ENCODE assay signal across 1 cellular context in genomic region chrX:109872021-109872730, GRCh38.
A peak's percentile ranks its signal among the peaks of the same experiment; 100 is the strongest.
TF ChIP-seq lines count a peak whose summit lies in the region.

No MANE protein-coding gene starts in this region.

TF ChIP-seq in HepG2, 621 proteins besides CTCF, POLR2A, EP300 and RAD21 (continued from another document and continues in another):
- no peak for TF ChIP-seq ARID4A (CRISPR knock-in tag; IDR thresholded peaks at IDR 0.05; ENCODE audit: borderline replicate concordance)
- TF ChIP-seq ZNF136 (CRISPR knock-in tag; IDR thresholded peaks at IDR 0.05; ENCODE audit: low read depth) = no peak
- TF ChIP-seq GPN1 (CRISPR knock-in tag; IDR thresholded peaks at IDR 0.05; ENCODE audit: borderline replicate concordance) = no peak
- no peak for TF ChIP-seq CHD2 (IDR thresholded peaks at IDR 0.05; ENCODE audit: low read depth, low read length)
- TF ChIP-seq ZNF207 (IDR thresholded peaks at IDR 0.05; ENCODE audit: borderline replicate concordance) = no peak
- TF ChIP-seq ARID3A (IDR thresholded peaks at IDR 0.05; ENCODE audit: low read depth, low read length) = peak; percentile 94
- peak; percentile 72; the same call in 1 of the 2 replicates for TF ChIP-seq FOXJ3 (CRISPR knock-in tag; IDR thresholded peaks at IDR 0.05; ENCODE audit: borderline replicate concordance)
- no peak for TF ChIP-seq RARG (CRISPR knock-in tag; IDR thresholded peaks at IDR 0.05; ENCODE audit: low read depth)
- TF ChIP-seq NFIC (IDR thresholded peaks at IDR 0.05; ENCODE audit: low read length) = peak; percentile 68; the same call in 1 of the 2 replicates
- no peak for TF ChIP-seq TFDP1 (CRISPR knock-in tag; IDR thresholded peaks at IDR 0.05; ENCODE audit: borderline replicate concordance)
- TF ChIP-seq TBX3 (IDR thresholded peaks at IDR 0.05; ENCODE audit: borderline replicate concordance) = peak; percentile 58; the same call in 1 of the 2 replicates
- TF ChIP-seq CEBPZ (IDR thresholded peaks at IDR 0.05; ENCODE audit: low read length) = no peak
- TF ChIP-seq ZNF160 (CRISPR knock-in tag; IDR thresholded peaks at IDR 0.05) = no peak
- no peak for TF ChIP-seq ZBTB14 (CRISPR knock-in tag; IDR thresholded peaks at IDR 0.05)
- TF ChIP-seq ZNF556 (CRISPR knock-in tag; IDR thresholded peaks at IDR 0.05; ENCODE audit: borderline replicate concordance) = no peak
- TF ChIP-seq RFX1 (IDR thresholded peaks at IDR 0.05) = no peak
- TF ChIP-seq SMC3 (IDR thresholded peaks at IDR 0.05; ENCODE audit: low read length) = no peak
- no peak for TF ChIP-seq HNRNPL (IDR thresholded peaks at IDR 0.05; ENCODE audit: low read depth, low read length)
- peak; percentile 36; the same call in 1 of the 2 replicates for TF ChIP-seq GATA4 (IDR thresholded peaks at IDR 0.05; ENCODE audit: borderline replicate concordance, low read depth)
- no peak for TF ChIP-seq HDAC6 (IDR thresholded peaks at IDR 0.05; ENCODE audit: low read depth, low read length)
- TF ChIP-seq ATF2 (CRISPR knock-in tag; IDR thresholded peaks at IDR 0.05) = peak; percentile 34; the same call in 1 of the 2 replicates
- no peak for TF ChIP-seq CBX5 (CRISPR knock-in tag; IDR thresholded peaks at IDR 0.05; ENCODE audit: borderline replicate concordance)
- no peak for TF ChIP-seq FOXK1 (CRISPR knock-in tag; IDR thresholded peaks at IDR 0.05; ENCODE audit: borderline replicate concordance, low read depth)
- TF ChIP-seq ZNF468 (CRISPR knock-in tag; IDR thresholded peaks at IDR 0.05) = no peak
- TF ChIP-seq HMG20B (CRISPR knock-in tag; conservative IDR thresholded peaks at IDR 0.05) = peak; percentile 83
- TF ChIP-seq ZNF615 (CRISPR knock-in tag; IDR thresholded peaks at IDR 0.05; ENCODE audit: borderline replicate concordance) = no peak
- no peak for TF ChIP-seq TBP (CRISPR knock-in tag; IDR thresholded peaks at IDR 0.05)
- TF ChIP-seq FOXO4 (CRISPR knock-in tag; conservative IDR thresholded peaks at IDR 0.05) = no peak
- TF ChIP-seq DMAP1 (CRISPR knock-in tag; IDR thresholded peaks at IDR 0.05) = no peak
- no peak for TF ChIP-seq ZNF674 (CRISPR knock-in tag; IDR thresholded peaks at IDR 0.05; ENCODE audit: low read depth)
- no peak for TF ChIP-seq IRF2 (CRISPR knock-in tag; IDR thresholded peaks at IDR 0.05)
- TF ChIP-seq MED13 (CRISPR knock-in tag; IDR thresholded peaks at IDR 0.05) = peak; percentile 86; the same call in 1 of the 2 replicates
- TF ChIP-seq KLF6 (CRISPR knock-in tag; IDR thresholded peaks at IDR 0.05) = no peak
- no peak for TF ChIP-seq PREB (CRISPR knock-in tag; IDR thresholded peaks at IDR 0.05)
- no peak for TF ChIP-seq ZSCAN30 (CRISPR knock-in tag; IDR thresholded peaks at IDR 0.05)
- peak; percentile 86 for TF ChIP-seq CREM (IDR thresholded peaks at IDR 0.05)
- TF ChIP-seq CREM (CRISPR knock-in tag; IDR thresholded peaks at IDR 0.05) = no peak
- no peak for TF ChIP-seq MIER3 (CRISPR knock-in tag; IDR thresholded peaks at IDR 0.05; ENCODE audit: borderline replicate concordance)
- no peak for TF ChIP-seq ZNF879 (CRISPR knock-in tag; IDR thresholded peaks at IDR 0.05)
- no peak for TF ChIP-seq ZNF382 (CRISPR knock-in tag; IDR thresholded peaks at IDR 0.05; ENCODE audit: borderline replicate concordance)
- TF ChIP-seq ZGPAT (CRISPR knock-in tag; IDR thresholded peaks at IDR 0.05) = peak; percentile 70; the same call in 1 of the 2 replicates
- no peak for TF ChIP-seq HIVEP1 (CRISPR knock-in tag; IDR thresholded peaks at IDR 0.05)
- peak; percentile 81 for TF ChIP-seq ZBTB42 (CRISPR knock-in tag; IDR thresholded peaks at IDR 0.05)
- TF ChIP-seq ZFAT (CRISPR knock-in tag; conservative IDR thresholded peaks at IDR 0.05) = no peak
- no peak for TF ChIP-seq NFATC3 (CRISPR knock-in tag; IDR thresholded peaks at IDR 0.05)
- peak; percentile 88 for TF ChIP-seq GATAD2A (CRISPR knock-in tag; IDR thresholded peaks at IDR 0.05)
- TF ChIP-seq ZNF12 (CRISPR knock-in tag; IDR thresholded peaks at IDR 0.05) = no peak
- TF ChIP-seq TRAFD1 (CRISPR knock-in tag; IDR thresholded peaks at IDR 0.05; ENCODE audit: borderline replicate concordance) = no peak
- TF ChIP-seq ZNF451 (CRISPR knock-in tag; IDR thresholded peaks at IDR 0.05) = no peak
- peak; percentile 77 for TF ChIP-seq PPARG (CRISPR knock-in tag; conservative IDR thresholded peaks at IDR 0.05)
